Comparison of ENCODE assay signal across 16 cellular contexts in genomic region chr9:86902606-86903460, GRCh38. TPM values are rescaled to one million over a fixed set of nuclear protein-coding genes. Genes with fewer than 3 reads are reported as not detected.
DNase-seq lines count a peak whose midpoint lies in the region; ATAC-seq and TF ChIP-seq lines count a peak whose summit lies in the region.
"Had no signal": no experiment of that assay in that cellular context is flagged by ENCODE, and none has a peak within 500 bp of the region (broad histone marks: within the 10 kb centered on the region; RNA-seq: fewer than 3 reads in every experiment).

No MANE protein-coding gene starts in this region.

- H3K4me3 Mint-ChIP-seq in neural progenitor cell, result peak overlapping the region; percentile 82
- no peak overlapping the region for H3K4me3 Mint-ChIP-seq in activated CD4-positive, alpha-beta T cell treated with anti-CD3 and anti-CD28 coated beads, Interleukin-2, amount 10 ng/mL, durations not matched to agents 24 days and 14 days
- H3K4me3 Mint-ChIP-seq in activated T-helper 1 cell treated with anti-CD3 and anti-CD28 coated beads, Interleukin-12 subunit alpha, Interleukin-12 subunit beta, Interleukin-2, Interleukin-4 antibody, amounts not matched to agents 30 ng/mL and 10 ng/mL and 1 ng/mL, durations not matched to agents 14 hours and 24 hours and 36 hours, result no peak overlapping the region
- H3K4me3 Mint-ChIP-seq: activated B cell treated with CpG ODN at 0.5 μM for 24 hours had no signal

- ATAC-seq in Right ventricle myocardium superior (ENCODE audit: poor library complexity), result no peak
- ATAC-seq: left lung had no signal

- no peak for TF ChIP-seq POLR2A in uterus (IDR thresholded peaks at IDR 0.05)

- H3K27me3 Mint-ChIP-seq in neural progenitor cell (ENCODE audit: insufficient read depth, low read depth), result no peaks in the 10 kb centered on the region
- peaks cover 38% of the 10 kb centered on the region for H3K27me3 Mint-ChIP-seq in activated CD4-positive, alpha-beta T cell treated with anti-CD3 and anti-CD28 coated beads, Interleukin-2, amount 10 ng/mL, durations not matched to agents 24 days and 14 days
- peaks cover 25% of the 10 kb centered on the region for H3K27me3 Mint-ChIP-seq in activated T-helper 1 cell treated with anti-CD3 and anti-CD28 coated beads, Interleukin-12 subunit alpha, Interleukin-12 subunit beta, Interleukin-2, Interleukin-4 antibody, amounts not matched to agents 30 ng/mL and 10 ng/mL and 1 ng/mL, durations not matched to agents 14 hours and 24 hours and 36 hours (ENCODE audit: insufficient read depth)

- no peak overlapping the region for H2AFZ ChIP-seq in hepatocyte
- H2AFZ ChIP-seq in neural progenitor cell (replicated peaks), result peak overlapping the region; percentile 66

- H3K36me3 ChIP-seq in left ventricle myocardium inferior (no peaks in the 10 kb centered on the region), hepatocyte (replicated peaks; ENCODE audit: insufficient read depth, low read depth) (no peaks in the 10 kb centered on the region), neural progenitor cell (no peaks in the 10 kb centered on the region), uterus (no peaks in the 10 kb centered on the region)
- H3K36me3 ChIP-seq: left lung, prostate gland, thyroid gland had no signal

- DNase-seq in left ventricle myocardium inferior, result no peak
- DNase-seq in Right ventricle myocardium superior, result no peak
- DNase-seq in hepatocyte (ENCODE audit: low spot score), result peak; percentile 7
- peak; percentile 65 for DNase-seq in neural progenitor cell (ENCODE audit: low spot score)
- peak; percentile 41 to 50 for DNase-seq in uterus
- DNase-seq in NCI-H1436 treated with DMSO at 0.1 percent for 48 hours (lab: John Stamatoyannopoulos, UW), result no peak
- no peak for DNase-seq in activated CD4-positive, alpha-beta T cell treated with anti-CD3 and anti-CD28 coated beads, Interleukin-2, amount 10 ng/mL, durations not matched to agents 24 days and 14 days
- no peak for DNase-seq in activated T-helper 1 cell treated with anti-CD3 and anti-CD28 coated beads, Interleukin-12 subunit alpha, Interleukin-12 subunit beta, Interleukin-2, Interleukin-4 antibody, amounts not matched to agents 30 ng/mL and 10 ng/mL and 1 ng/mL, durations not matched to agents 14 hours and 24 hours and 36 hours (ENCODE audit: low spot score)
- DNase-seq: activated B cell treated with CpG ODN at 0.5 μM for 24 hours, DMS79 treated with DMSO at 0.1 percent for 48 hours, NCI-H1417 treated with DMSO at 0.1 percent for 48 hours, NCI-H748 treated with DMSO at 0.1 percent for 48 hours, SHP77 treated with DMSO at 0.1 percent for 48 hours, thyroid gland had no signal

- no peaks in the 10 kb centered on the region for H3K36me3 Mint-ChIP-seq in neural progenitor cell
- H3K36me3 Mint-ChIP-seq in activated CD4-positive, alpha-beta T cell treated with anti-CD3 and anti-CD28 coated beads, Interleukin-2, amount 10 ng/mL, durations not matched to agents 24 days and 14 days (ENCODE audit: low read depth), result no peaks in the 10 kb centered on the region
- H3K36me3 Mint-ChIP-seq in activated T-helper 1 cell treated with anti-CD3 and anti-CD28 coated beads, Interleukin-12 subunit alpha, Interleukin-12 subunit beta, Interleukin-2, Interleukin-4 antibody, amounts not matched to agents 30 ng/mL and 10 ng/mL and 1 ng/mL, durations not matched to agents 14 hours and 24 hours and 36 hours (ENCODE audit: low read depth), result no peaks in the 10 kb centered on the region

- H3K4me1 ChIP-seq in left ventricle myocardium inferior (peaks cover 6% of the 10 kb centered on the region), hepatocyte (ENCODE audit: insufficient read depth) (peaks cover 11% of the 10 kb centered on the region), neural progenitor cell (peaks cover 22% of the 10 kb centered on the region), uterus (peaks cover 0 to 9% of the 10 kb centered on the region in 2 donors)
- H3K4me1 ChIP-seq: left lung, prostate gland had no signal

- peaks cover 12% of the 10 kb centered on the region for H3K9me3 ChIP-seq in left ventricle myocardium inferior (replicated peaks)
- H3K9me3 ChIP-seq in hepatocyte (ENCODE audit: low read depth), result no peaks in the 10 kb centered on the region
- no peaks in the 10 kb centered on the region for H3K9me3 ChIP-seq in neural progenitor cell (ENCODE audit: low read depth)
- H3K9me3 ChIP-seq in uterus, result no peaks in the 10 kb centered on the region
- H3K9me3 ChIP-seq: prostate gland, thyroid gland had no signal

- H3K27me3 ChIP-seq in left ventricle myocardium inferior (ENCODE audit: low read depth), result peaks cover 67% of the 10 kb centered on the region
- H3K27me3 ChIP-seq in hepatocyte, result peaks cover 38% of the 10 kb centered on the region
- H3K27me3 ChIP-seq in neural progenitor cell, result peaks cover 54% of the 10 kb centered on the region
- no peaks in the 10 kb centered on the region for H3K27me3 ChIP-seq in uterus

- WGBS in hepatocyte (ENCODE audit: low lambda C conversion rate, missing lambda C conversion rate), result 6% methylated on average over 19 of the region's 35 CpGs

- no peak overlapping the region for H3K27ac ChIP-seq in left ventricle myocardium inferior (replicated peaks)
- no peak overlapping the region for H3K27ac ChIP-seq in hepatocyte
- no peak overlapping the region for H3K27ac ChIP-seq in neural progenitor cell
- H3K27ac ChIP-seq in uterus, result peak overlapping the region; percentile 60 to 73
- H3K27ac ChIP-seq: left lung, prostate gland, thyroid gland had no signal

- no peak for TF ChIP-seq CTCF in left ventricle myocardium inferior (IDR thresholded peaks at IDR 0.05; ENCODE audit: borderline replicate concordance)
- TF ChIP-seq CTCF in hepatocyte (IDR thresholded peaks at IDR 0.05; ENCODE audit: poor library complexity), result no peak
- TF ChIP-seq CTCF in neural progenitor cell (IDR thresholded peaks at IDR 0.05), result no peak
- TF ChIP-seq CTCF in uterus (IDR thresholded peaks at IDR 0.05), result no peak

- H3K9me2 ChIP-seq in hepatocyte (replicated peaks; ENCODE audit: insufficient read depth), result no peaks in the 10 kb centered on the region

- no peak overlapping the region for H3K9ac ChIP-seq in neural progenitor cell

- H3K4me2 ChIP-seq in hepatocyte (peak overlapping the region; percentile 76), neural progenitor cell (peak overlapping the region; percentile 80)

- H3K4me3 ChIP-seq in left ventricle myocardium inferior, result peak overlapping the region; percentile 49
- H3K4me3 ChIP-seq in hepatocyte, result no peak overlapping the region
- peak overlapping the region; percentile 45 for H3K4me3 ChIP-seq in neural progenitor cell
- H3K4me3 ChIP-seq in uterus, result peak overlapping the region in 1 of 2 donors; percentile 5
- H3K4me3 ChIP-seq: left lung, prostate gland, thyroid gland had no signal

- H4K20me1 ChIP-seq in hepatocyte (ENCODE audit: insufficient read depth, poor library complexity, severe bottlenecking) (no peaks in the 10 kb centered on the region), neural progenitor cell (ENCODE audit: low read depth) (no peaks in the 10 kb centered on the region)

- peaks cover 18% of the 10 kb centered on the region for H3F3A ChIP-seq in neural progenitor cell (ENCODE audit: low read depth)

- H3K4me1 Mint-ChIP-seq in neural progenitor cell, result peaks cover 68% of the 10 kb centered on the region
- H3K4me1 Mint-ChIP-seq in activated CD4-positive, alpha-beta T cell treated with anti-CD3 and anti-CD28 coated beads, Interleukin-2, amount 10 ng/mL, durations not matched to agents 24 days and 14 days, result no peaks in the 10 kb centered on the region
- no peaks in the 10 kb centered on the region for H3K4me1 Mint-ChIP-seq in activated T-helper 1 cell treated with anti-CD3 and anti-CD28 coated beads, Interleukin-12 subunit alpha, Interleukin-12 subunit beta, Interleukin-2, Interleukin-4 antibody, amounts not matched to agents 30 ng/mL and 10 ng/mL and 1 ng/mL, durations not matched to agents 14 hours and 24 hours and 36 hours (ENCODE audit: low read depth)
- H3K4me1 Mint-ChIP-seq: activated B cell treated with CpG ODN at 0.5 μM for 24 hours had no signal

- H3K79me2 ChIP-seq in hepatocyte (no peaks in the 10 kb centered on the region), neural progenitor cell (ENCODE audit: low read depth) (no peaks in the 10 kb centered on the region)

- H3K27ac Mint-ChIP-seq in neural progenitor cell, result peak overlapping the region; percentile 96
- no peak overlapping the region for H3K27ac Mint-ChIP-seq in activated CD4-positive, alpha-beta T cell treated with anti-CD3 and anti-CD28 coated beads, Interleukin-2, amount 10 ng/mL, durations not matched to agents 24 days and 14 days
- no peak overlapping the region for H3K27ac Mint-ChIP-seq in activated T-helper 1 cell treated with anti-CD3 and anti-CD28 coated beads, Interleukin-12 subunit alpha, Interleukin-12 subunit beta, Interleukin-2, Interleukin-4 antibody, amounts not matched to agents 30 ng/mL and 10 ng/mL and 1 ng/mL, durations not matched to agents 14 hours and 24 hours and 36 hours
- H3K27ac Mint-ChIP-seq: activated B cell treated with CpG ODN at 0.5 μM for 24 hours had no signal

- peaks cover 7% of the 10 kb centered on the region for H3K9me3 Mint-ChIP-seq in neural progenitor cell
- no peaks in the 10 kb centered on the region for H3K9me3 Mint-ChIP-seq in activated CD4-positive, alpha-beta T cell treated with anti-CD3 and anti-CD28 coated beads, Interleukin-2, amount 10 ng/mL, durations not matched to agents 24 days and 14 days
- no peaks in the 10 kb centered on the region for H3K9me3 Mint-ChIP-seq in activated T-helper 1 cell treated with anti-CD3 and anti-CD28 coated beads, Interleukin-12 subunit alpha, Interleukin-12 subunit beta, Interleukin-2, Interleukin-4 antibody, amounts not matched to agents 30 ng/mL and 10 ng/mL and 1 ng/mL, durations not matched to agents 14 hours and 24 hours and 36 hours
- H3K9me3 Mint-ChIP-seq: activated B cell treated with CpG ODN at 0.5 μM for 24 hours had no signal

- intact Hi-C loops in left ventricle myocardium inferior (cut with micrococcal nuclease) (no loop called here), Right ventricle myocardium superior (cut with DNase I) (no loop called here), uterus (cut with DNase I; ENCODE audit: low total_unique reads) (no loop called here)
- intact Hi-C loops in activated CD4-positive, alpha-beta T cell treated with anti-CD3 and anti-CD28 coated beads, Interleukin-2, amount 10 ng/mL, durations not matched to agents 24 days and 14 days (cut with micrococcal nuclease), result no loop called here
- intact Hi-C loops in activated T-helper 1 cell treated with anti-CD3 and anti-CD28 coated beads, Interleukin-12 subunit alpha, Interleukin-12 subunit beta, Interleukin-2, Interleukin-4 antibody, amounts not matched to agents 30 ng/mL and 10 ng/mL and 1 ng/mL, durations not matched to agents 14 hours and 24 hours and 36 hours (cut with micrococcal nuclease), result no loop called here

RNA-seq across cellular contexts. Expression of gene GAS1, which starts 44.5 kb away (rescaled TPM):
- total RNA-seq in left ventricle myocardium inferior (11.0 TPM), Right ventricle myocardium superior (21.8 TPM), hepatocyte (45.9 and 61.3 TPM in 2 replicates), neural progenitor cell (ENCODE audit: low replicate concordance) (68.1 and 104 TPM in 2 replicates), uterus (100 to 1,000 TPM in 3 of 4 donors, 10 to 100 TPM in 1; 81.6 to 281 (median 172) TPM)
- polyA plus RNA-seq in hepatocyte, result 85.2 and 101 TPM in 2 replicates
- total RNA-seq in activated CD4-positive, alpha-beta T cell treated with anti-CD3 and anti-CD28 coated beads, Interleukin-2, amount 10 ng/mL, durations not matched to agents 24 days and 14 days, result 0.14 TPM in 2 replicates
- total RNA-seq in activated T-helper 1 cell treated with anti-CD3 and anti-CD28 coated beads, Interleukin-12 subunit alpha, Interleukin-12 subunit beta, Interleukin-2, Interleukin-4 antibody, amounts not matched to agents 30 ng/mL and 10 ng/mL and 1 ng/mL, durations not matched to agents 14 hours and 24 hours and 36 hours, result 0.12 and 0.23 TPM in 2 replicates
- total RNA-seq: activated B cell treated with CpG ODN at 0.5 μM for 24 hours had no signal

Comparison
In these comparisons a context has a peak if more than half of its experiments do, and no peak if none do; other contexts are left out.
1. DNase-seq: peak in hepatocyte (single experiment), neural progenitor cell (single experiment) and uterus (2 of 2); none in left ventricle myocardium inferior (single experiment), Right ventricle myocardium superior (single experiment), NCI-H1436 treated with DMSO at 0.1 percent for 48 hours (single experiment), activated CD4-positive, alpha-beta T cell treated with anti-CD3 and anti-CD28 coated beads, Interleukin-2, amount 10 ng/mL, durations not matched to agents 24 days and 14 days (single experiment) and activated T-helper 1 cell treated with anti-CD3 and anti-CD28 coated beads, Interleukin-12 subunit alpha, Interleukin-12 subunit beta, Interleukin-2, Interleukin-4 antibody, amounts not matched to agents 30 ng/mL and 10 ng/mL and 1 ng/mL, durations not matched to agents 14 hours and 24 hours and 36 hours (single experiment).
2. H3K27ac ChIP-seq: peak in uterus (2 of 2); none in left ventricle myocardium inferior (single experiment), hepatocyte (single experiment) and neural progenitor cell (single experiment).